16 cellular contexts compared by ENCODE assay signal in the genomic region with DNA sequence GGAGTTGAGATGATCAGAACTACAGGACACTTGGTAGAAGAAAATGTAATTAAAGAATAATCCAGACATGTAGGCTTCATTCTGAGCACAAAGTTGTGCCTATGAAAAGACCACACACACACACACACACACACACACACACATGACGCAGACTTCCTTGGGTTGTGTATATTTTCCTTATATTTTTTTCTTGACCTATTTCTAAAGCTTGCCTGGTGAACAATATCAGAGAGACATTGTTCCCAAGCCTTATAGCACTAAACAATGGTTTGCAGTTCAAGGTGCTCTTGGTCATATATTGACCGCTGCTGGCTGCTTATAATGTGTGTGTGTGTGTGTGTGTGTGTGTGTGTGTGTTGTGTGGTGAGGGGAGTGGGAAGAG.
DNase-seq lines count a peak whose midpoint lies in the region; ATAC-seq, FAIRE-seq and TF ChIP-seq lines count a peak whose summit lies in the region.
"Had no signal": no experiment of that assay in that cellular context is flagged by ENCODE, and none has a peak within 500 bp of the region (broad histone marks: within the 10 kb centered on the region; RNA-seq: fewer than 3 reads in every experiment).

No MANE protein-coding gene starts in this region.

- H3K9ac ChIP-seq in GM23248 (peak overlapping the region; percentile 38; the same call in 1 of the 2 replicates), endothelial cell of umbilical vein (replicated peaks; ENCODE audit: extremely low read depth, insufficient read depth, low read length) (peak overlapping the region; percentile 67)

- H2AFZ ChIP-seq in GM23248: peak overlapping the region; percentile 25; the same call in 1 of the 2 replicates
- H2AFZ ChIP-seq in endothelial cell of umbilical vein (ENCODE audit: low read depth, low read length): no peak overlapping the region
- H2AFZ ChIP-seq: hepatocyte, PC-9 had no signal

- ATAC-seq in T-helper 17 cell: no peak
- ATAC-seq: naive thymus-derived CD8-positive, alpha-beta T cell had no signal

- no peaks in the 10 kb centered on the region for H3K36me3 Mint-ChIP-seq in T-helper 17 cell (ENCODE audit: low read depth)
- H3K36me3 Mint-ChIP-seq: activated naive CD4-positive, alpha-beta T cell treated with anti-CD3 and anti-CD28 coated beads, Interleukin-2, amount 50 U/mL, for 24 hours; naive thymus-derived CD8-positive, alpha-beta T cell had no signal

- H3K9me3 ChIP-seq in GM23248 (ENCODE audit: low read depth) (no peaks in the 10 kb centered on the region), T-helper 17 cell (ENCODE audit: control insufficient read depth, low read length, poor library complexity, severe bottlenecking) (no peaks in the 10 kb centered on the region), endothelial cell of umbilical vein (replicated peaks; ENCODE audit: control insufficient read depth, insufficient read depth, low read length) (no peaks in the 10 kb centered on the region), spleen (no peaks in the 10 kb centered on the region)

- intact Hi-C loops in endothelial cell of umbilical vein (cut with micrococcal nuclease): loop anchor here (2.0 to 5.0 kb wide), 2 partner anchors 243 to 395 kb away; no protein-coding TSS in a partner anchor
- intact Hi-C loops in spleen (cut with DNase I; ENCODE audit: low total_unique reads): loop anchor here (10.0 kb wide), 2 partner anchors 305 to 395 kb away; no protein-coding TSS in a partner anchor

- H3K27me3 Mint-ChIP-seq in T-helper 17 cell: no peaks in the 10 kb centered on the region
- H3K27me3 Mint-ChIP-seq: activated naive CD4-positive, alpha-beta T cell treated with anti-CD3 and anti-CD28 coated beads, Interleukin-2, amount 50 U/mL, for 24 hours; naive thymus-derived CD8-positive, alpha-beta T cell had no signal

- CTCF ChIA-PET in endothelial cell of umbilical vein (lab: Charles Lee): interaction anchor here (0.6 to 4.8 kb wide), 9 partner anchors 14 to 307 kb away, joined by 3 to 65 read pairs (median 3); no protein-coding TSS in a partner anchor

- TF ChIP-seq POLR2A in endothelial cell of umbilical vein (IDR thresholded peaks at IDR 0.05; ENCODE audit: low read depth, low read length) (no peak), spleen (IDR thresholded peaks at IDR 0.05) (no peak)

- H3K9me1 ChIP-seq in endothelial cell of umbilical vein (replicated peaks; ENCODE audit: control insufficient read depth, extremely low read depth, insufficient read depth, low read length): no peaks in the 10 kb centered on the region

- no peaks in the 10 kb centered on the region for H3K9me2 ChIP-seq in GM23248 (ENCODE audit: insufficient read depth)

- POLR2A ChIA-PET in endothelial cell of umbilical vein (lab: Charles Lee): no interaction called here

- peaks cover 16% of the 10 kb centered on the region for H3K4me1 ChIP-seq in GM23248 (ENCODE audit: insufficient read depth)
- H3K4me1 ChIP-seq in endothelial cell of umbilical vein (ENCODE audit: control insufficient read depth, extremely low read depth, insufficient read depth, low read length): peaks cover 59% of the 10 kb centered on the region
- H3K4me1 ChIP-seq in spleen: peaks cover 17 to 64% (median 38%) of the 10 kb centered on the region in 6 donors

- peak overlapping the region; percentile 64 for H3K4me3 Mint-ChIP-seq in T-helper 17 cell

- H3K27ac ChIP-seq in GM23248 (no peak overlapping the region), endothelial cell of umbilical vein (ENCODE audit: insufficient read depth, low read depth, low read length) (peak overlapping the region; percentile 96), spleen (peak overlapping the region in 6 of 8 donors; percentile 66 to 85 (median 77))
- H3K27ac ChIP-seq: C4-2B, hepatocyte, PC-9 had no signal

- DNase-seq in GM23248: no peak
- no peak for DNase-seq in T-helper 17 cell
- peak; percentile 53 for DNase-seq in endothelial cell of umbilical vein (ENCODE audit: low read depth, low spot score)
- DNase-seq in spleen: no peak
- no peak for DNase-seq in amygdala (lab: John Stamatoyannopoulos, UW)
- DNase-seq in NCI-H2196 treated with DMSO at 0.1 percent for 48 hours (lab: John Stamatoyannopoulos, UW; ENCODE audit: unreplicated experiment): no peak
- DNase-seq in cerebellar cortex (ENCODE audit: low spot score): no peak
- DNase-seq: activated CD8-positive, alpha-beta memory T cell treated with anti-CD3 and anti-CD28 coated beads, Interleukin-2, amount 50 U/mL, for 4 hours; GOT3; NCI-H524 treated with DMSO at 0.1 percent for 48 hours; PC-9; stimulated activated CD8-positive, alpha-beta memory T cell treated with anti-CD3 and anti-CD28 coated beads, Interleukin-4, amount 100 ng/mL, for 48 hours had no signal

- no peak overlapping the region for H3K27ac Mint-ChIP-seq in T-helper 17 cell
- H3K27ac Mint-ChIP-seq: activated naive CD4-positive, alpha-beta T cell treated with anti-CD3 and anti-CD28 coated beads, Interleukin-2, amount 50 U/mL, for 24 hours; naive thymus-derived CD8-positive, alpha-beta T cell had no signal

- WGBS in GM23248 (ENCODE audit: low coverage in 1 of 2, low lambda C conversion rate in 2 of 2, missing lambda C conversion rate in 2 of 2), 2 experiments: 92 to 98% methylated on average over 2 of the region's 2 CpGs
- 46 to 71% (median 50%) methylated on average over 2 of the region's 2 CpGs for WGBS in spleen, 5 donors

- H3K36me3 ChIP-seq in GM23248 (ENCODE audit: low read depth): no peaks in the 10 kb centered on the region
- peaks cover 13 to 16% of the 10 kb centered on the region in 2 experiments for H3K36me3 ChIP-seq in endothelial cell of umbilical vein (ENCODE audit: control insufficient read depth in 2 of 2, extremely low read depth in 1 of 2, insufficient read depth in 2 of 2, low read length in 2 of 2)
- peaks cover 0 to 8% (median 0%) of the 10 kb centered on the region in 6 donors for H3K36me3 ChIP-seq in spleen

- no TSS peak for BruUV-seq in endothelial cell of umbilical vein (replicated peaks; lab: Mats Ljungman, UMichigan)

- no peak overlapping the region for H3K4me3 ChIP-seq in GM23248
- no peak overlapping the region for H3K4me3 ChIP-seq in endothelial cell of umbilical vein (replicated peaks in 1 of 3; ENCODE audit: insufficient read depth in 1 of 3, low read depth in 1 of 3, low read length in 3 of 3)
- H3K4me3 ChIP-seq in spleen: no peak overlapping the region
- H3K4me3 ChIP-seq: hepatocyte, PC-9 had no signal

- peaks cover 16% of the 10 kb centered on the region for H3K4me1 Mint-ChIP-seq in T-helper 17 cell

- no peaks in the 10 kb centered on the region for H3K79me2 ChIP-seq in GM23248 (ENCODE audit: insufficient read depth)
- H3K79me2 ChIP-seq in endothelial cell of umbilical vein (ENCODE audit: control insufficient read depth, insufficient read depth, low read length): peaks cover 35% of the 10 kb centered on the region
- H3K79me2 ChIP-seq: hepatocyte had no signal

- H4K20me1 ChIP-seq in GM23248 (ENCODE audit: insufficient read depth): no peaks in the 10 kb centered on the region
- H4K20me1 ChIP-seq in endothelial cell of umbilical vein (replicated peaks; ENCODE audit: control insufficient read depth, extremely low read depth, insufficient read depth, low read length): no peaks in the 10 kb centered on the region

- H3K27me3 ChIP-seq in GM23248 (replicated peaks; ENCODE audit: insufficient read depth): no peaks in the 10 kb centered on the region
- no peaks in the 10 kb centered on the region for H3K27me3 ChIP-seq in endothelial cell of umbilical vein (ENCODE audit: control insufficient read depth in 2 of 2, insufficient read depth in 2 of 2, low read length in 2 of 2)
- H3K27me3 ChIP-seq in spleen (replicated peaks in 1 of 7): no peaks in the 10 kb centered on the region
- H3K27me3 ChIP-seq: hepatocyte had no signal

- in situ Hi-C loops in GM23248 (cut with MboI): no loop called here

- TF ChIP-seq CTCF in endothelial cell of umbilical vein (IDR thresholded peaks at IDR 0.05; ENCODE audit: extremely low read depth in 1 of 2, insufficient read depth in 1 of 2, low read depth in 1 of 2, low read length in 2 of 2): no peak
- TF ChIP-seq CTCF in spleen (IDR thresholded peaks at IDR 0.05 in 8 of 11, conservative IDR thresholded peaks at IDR 0.05 in 3 of 11): no peak

- dilution Hi-C loops in endothelial cell of umbilical vein (cut with MboI; ENCODE audit: extremely low pct_ligation_motif_present, low sequenced_read_pairs): no loop called here

- H3K4me2 ChIP-seq in GM23248 (ENCODE audit: unreplicated experiment): no peak overlapping the region
- H3K4me2 ChIP-seq in endothelial cell of umbilical vein (ENCODE audit: insufficient read depth, low read length): peak overlapping the region; percentile 4
- H3K4me2 ChIP-seq: hepatocyte had no signal

- FAIRE-seq in endothelial cell of umbilical vein (lab: Jason Lieb, UNC): no peak

- peaks cover 10% of the 10 kb centered on the region for H3F3A ChIP-seq in GM23248 (ENCODE audit: insufficient read depth)

TF ChIP-seq in endothelial cell of umbilical vein, 7 proteins besides CTCF, POLR2A, EP300 and RAD21:
- no peak for TF ChIP-seq JUN (IDR thresholded peaks at IDR 0.05; ENCODE audit: borderline replicate concordance, insufficient read depth, insufficient read length, low read depth)
- TF ChIP-seq GATA2 (IDR thresholded peaks at IDR 0.05; ENCODE audit: insufficient read depth, insufficient read length, low read depth, low read length): no peak
- TF ChIP-seq EZH2 (IDR thresholded peaks at IDR 0.05; ENCODE audit: borderline replicate concordance, low read depth, low read length, severe bottlenecking): no peak
- no peak for TF ChIP-seq POLR2AphosphoS5 (IDR thresholded peaks at IDR 0.05; ENCODE audit: insufficient read depth, low read depth, low read length)
- no peak for TF ChIP-seq MAX (IDR thresholded peaks at IDR 0.05; ENCODE audit: insufficient read depth, insufficient read length)
- TF ChIP-seq FOS (IDR thresholded peaks at IDR 0.05; ENCODE audit: borderline replicate concordance, insufficient read depth, low read length): no peak
- no peak for TF ChIP-seq MYC (IDR thresholded peaks at IDR 0.05; ENCODE audit: low read depth, low read length)
